ENCODE assay signal across 1 cellular context in genomic region chr5:76867827-76868693, GRCh38.
TF ChIP-seq lines count a peak whose summit lies in the region.

No MANE protein-coding gene starts in this region.

TF ChIP-seq in K562, 482 proteins besides CTCF, POLR2A, EP300 and RAD21 (continued from another document and continues in another):
- peak; percentile 55; the same call in 1 of the 2 replicates for TF ChIP-seq MEF2A (IDR thresholded peaks at IDR 0.05; ENCODE audit: control insufficient read depth, low read depth, low read length)
- TF ChIP-seq DEAF1 (CRISPR knock-in tag; IDR thresholded peaks at IDR 0.05): peak; percentile 85
- no peak for TF ChIP-seq ZNF830 (CRISPR knock-in tag; IDR thresholded peaks at IDR 0.05)
- no peak for TF ChIP-seq AFF1 (IDR thresholded peaks at IDR 0.05; ENCODE audit: low read depth in 1 of 2, partially characterized antibody in 2 of 2)
- no peak for TF ChIP-seq NR3C1 (CRISPR knock-in tag; IDR thresholded peaks at IDR 0.05)
- TF ChIP-seq EGR1 (conservative IDR thresholded peaks at IDR 0.05): no peak
- no peak for TF ChIP-seq HDAC2 (IDR thresholded peaks at IDR 0.05)
- TF ChIP-seq KLF10 (CRISPR knock-in tag; IDR thresholded peaks at IDR 0.05): no peak
- no peak for TF ChIP-seq GATAD2B (IDR thresholded peaks at IDR 0.05; ENCODE audit: borderline replicate concordance)
- TF ChIP-seq HINFP (tag; conservative IDR thresholded peaks at IDR 0.05; ENCODE audit: low read depth): no peak
- no peak for TF ChIP-seq SMARCA5 (IDR thresholded peaks at IDR 0.05)
- no peak for TF ChIP-seq ATF4 (CRISPR knock-in tag; IDR thresholded peaks at IDR 0.05)
- no peak for TF ChIP-seq GATAD2A (IDR thresholded peaks at IDR 0.05)
- no peak for TF ChIP-seq XRCC5 (IDR thresholded peaks at IDR 0.05; ENCODE audit: low read depth, low read length)
- no peak for TF ChIP-seq E2F3 (CRISPR knock-in tag; IDR thresholded peaks at IDR 0.05)
- no peak for TF ChIP-seq MYBL2 (IDR thresholded peaks at IDR 0.05; ENCODE audit: low read depth)
- no peak for TF ChIP-seq MYBL2 (CRISPR knock-in tag; IDR thresholded peaks at IDR 0.05; ENCODE audit: borderline replicate concordance)
- no peak for TF ChIP-seq ZNF384 (IDR thresholded peaks at IDR 0.05; ENCODE audit: low read depth, low read length)
- no peak for TF ChIP-seq TARDBP (IDR thresholded peaks at IDR 0.05)
- no peak for TF ChIP-seq ZNF146 (CRISPR knock-in tag; IDR thresholded peaks at IDR 0.05; ENCODE audit: unreplicated experiment)
- TF ChIP-seq ZHX1 (conservative IDR thresholded peaks at IDR 0.05; ENCODE audit: low read length): no peak
- TF ChIP-seq THRA (IDR thresholded peaks at IDR 0.05): no peak
- no peak for TF ChIP-seq TAF7 (tag; IDR thresholded peaks at IDR 0.05)
- no peak for TF ChIP-seq ZNF766 (CRISPR knock-in tag; conservative IDR thresholded peaks at IDR 0.05)
- no peak for TF ChIP-seq DMBX1 (CRISPR knock-in tag; IDR thresholded peaks at IDR 0.05; ENCODE audit: borderline replicate concordance)
- no peak for TF ChIP-seq EWSR1 (IDR thresholded peaks at IDR 0.05; ENCODE audit: borderline replicate concordance, low read depth, partially characterized antibody)
- TF ChIP-seq MTF1 (CRISPR knock-in tag; IDR thresholded peaks at IDR 0.05; ENCODE audit: borderline replicate concordance): no peak
- no peak for TF ChIP-seq XRCC3 (IDR thresholded peaks at IDR 0.05)
- TF ChIP-seq BRF1 (IDR thresholded peaks at IDR 0.05; ENCODE audit: borderline replicate concordance, extremely low read depth, insufficient read length): no peak
- no peak for TF ChIP-seq MCM2 (IDR thresholded peaks at IDR 0.05; ENCODE audit: low read depth)
- no peak for TF ChIP-seq ZFX (CRISPR knock-in tag; IDR thresholded peaks at IDR 0.05)
- no peak for TF ChIP-seq PHTF2 (CRISPR knock-in tag; IDR thresholded peaks at IDR 0.05)
- no peak for TF ChIP-seq KDM1A (IDR thresholded peaks at IDR 0.05)
- no peak for TF ChIP-seq E2F6 (IDR thresholded peaks at IDR 0.05; ENCODE audit: borderline replicate concordance in 1 of 2, extremely low read depth in 1 of 2, insufficient read depth in 1 of 2, insufficient read length in 1 of 2, low read depth in 1 of 2, low read length in 1 of 2, poor library complexity in 1 of 2, severe bottlenecking in 1 of 2)
- TF ChIP-seq SAFB2 (IDR thresholded peaks at IDR 0.05; ENCODE audit: borderline replicate concordance, low read depth, low read length, severe bottlenecking): no peak
- TF ChIP-seq ZMIZ1 (IDR thresholded peaks at IDR 0.05; ENCODE audit: low read depth in 2 of 2, low read length in 2 of 2): no peak
- TF ChIP-seq FOXP4 (CRISPR knock-in tag; IDR thresholded peaks at IDR 0.05; ENCODE audit: borderline replicate concordance): no peak
- TF ChIP-seq SETDB1 (IDR thresholded peaks at IDR 0.05; ENCODE audit: low read length): no peak
- no peak for TF ChIP-seq ZNF717 (CRISPR knock-in tag; IDR thresholded peaks at IDR 0.05)
- no peak for TF ChIP-seq NFATC3 (IDR thresholded peaks at IDR 0.05)
- TF ChIP-seq RB1 (IDR thresholded peaks at IDR 0.05; ENCODE audit: low read depth): 0 out of 2 replicates have a peak, but pooled peaks have one; percentile 15
- no peak for TF ChIP-seq ZNF655 (CRISPR knock-in tag; IDR thresholded peaks at IDR 0.05)
- no peak for TF ChIP-seq C11orf30 (IDR thresholded peaks at IDR 0.05; ENCODE audit: low read depth)
- TF ChIP-seq PCBP2 (IDR thresholded peaks at IDR 0.05; ENCODE audit: low read depth, low read length, poor library complexity, severe bottlenecking): no peak
